14 cellular contexts compared by ENCODE assay signal in the genomic region with DNA sequence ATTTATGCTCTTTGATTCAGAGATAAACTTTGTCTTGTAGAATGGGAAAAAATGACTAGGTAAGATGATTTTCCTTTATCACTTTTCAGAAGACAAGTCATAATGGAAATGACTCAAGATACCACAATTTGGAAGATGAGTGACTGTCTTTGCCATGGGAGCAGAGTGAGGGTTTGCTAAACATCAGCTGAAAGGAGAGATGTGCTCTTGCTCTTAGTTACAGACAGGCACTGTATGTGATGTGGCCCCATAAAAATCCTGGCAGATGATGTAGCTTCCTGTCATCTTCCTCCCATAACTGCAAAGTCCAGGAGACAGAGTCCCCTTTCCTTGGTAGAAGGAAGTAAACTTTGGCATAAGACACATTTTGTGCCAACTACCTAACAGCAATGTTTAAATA. TPM values are rescaled to one million over a fixed set of nuclear protein-coding genes. Genes with fewer than 3 reads are reported as not detected.
DNase-seq lines count a peak whose midpoint lies in the region; ATAC-seq, FAIRE-seq and TF ChIP-seq lines count a peak whose summit lies in the region.
"Had no signal": no experiment of that assay in that cellular context is flagged by ENCODE, and none has a peak within 500 bp of the region (broad histone marks: within the 10 kb centered on the region; RNA-seq: fewer than 3 reads in every experiment).

No MANE protein-coding gene starts in this region.

- no peaks in the 10 kb centered on the region for H4K20me1 ChIP-seq in K562 (replicated peaks; ENCODE audit: control insufficient read depth, insufficient read depth, low read length)

- H2AFZ ChIP-seq in K562 (ENCODE audit: low read depth, low read length), result no peak overlapping the region

- no peak for ATAC-seq in T-helper 17 cell
- no peak for ATAC-seq in K562
- no peak for ATAC-seq in heart left ventricle
- no peak for ATAC-seq in GM21515 (IDR thresholded peaks at IDR 0.05; ENCODE audit: unreplicated experiment)

- no peaks in the 10 kb centered on the region for H3K27me3 Mint-ChIP-seq in T-helper 17 cell
- H3K27me3 Mint-ChIP-seq: memory B cell had no signal

- peak; percentile 37 to 40 for DNase-seq in stimulated activated CD4-positive, alpha-beta T cell treated with anti-CD3 and anti-CD28 coated beads, Interleukin-15, amount 100 ng/mL, for 48 hours (ENCODE audit: low read depth in 2 of 2)
- no peak for DNase-seq in stimulated activated CD4-positive, alpha-beta T cell treated with anti-CD3 and anti-CD28 coated beads, Interleukin-2, amount 100 ng/mL, for 48 hours
- DNase-seq in T-helper 17 cell (no peak), K562 (ENCODE audit: extremely low read depth in 1 of 4, low spot score in 3 of 4) (no peak), HAP-1 (ENCODE audit: low spot score in 2 of 2) (no peak), hippocampal formation (lab: John Stamatoyannopoulos, UW) (no peak), heart left ventricle (no peak)
- DNase-seq: HCEC 1CT, immature natural killer cell, KG1, NCI-H1417, testis had no signal

- no peak for FAIRE-seq in K562 (lab: Jason Lieb, UNC)

- no peak overlapping the region for H3K9ac ChIP-seq in K562 (ENCODE audit: insufficient read depth in 1 of 2, low read depth in 2 of 2, low read length in 2 of 2)

- TF ChIP-seq CTCF in K562 (IDR thresholded peaks at IDR 0.05 in 2 of 3, conservative IDR thresholded peaks at IDR 0.05 in 1 of 3; ENCODE audit: insufficient read depth in 2 of 3, low read depth in 1 of 3, low read length in 3 of 3) (no peak), heart left ventricle (IDR thresholded peaks at IDR 0.05) (no peak)

- TF ChIP-seq EP300 in K562 (IDR thresholded peaks at IDR 0.05; ENCODE audit: low read length), result no peak

- TF ChIP-seq RAD21 in K562 (CRISPR knock-in tag; conservative IDR thresholded peaks at IDR 0.05 in 1 of 2, IDR thresholded peaks at IDR 0.05 in 1 of 2), result no peak

- H3K4me2 ChIP-seq in K562 (ENCODE audit: insufficient read depth, low read length), result no peak overlapping the region

- POLR2A ChIA-PET in K562 (lab: Yijun Ruan, JAX), result no interaction called here

- no peaks in the 10 kb centered on the region for H3K9me1 ChIP-seq in K562 (ENCODE audit: control insufficient read depth, insufficient read depth, low read length)

- H3K4me1 Mint-ChIP-seq in T-helper 17 cell, result peaks cover 10% of the 10 kb centered on the region

- CTCF ChIA-PET in K562 (lab: Yijun Ruan, JAX; ENCODE audit: low intra/inter-chr PET ratio), result no interaction called here

- BruUV-seq in K562 (replicated peaks; lab: Mats Ljungman, UMichigan), result no TSS peak

- TF ChIP-seq POLR2A in K562 (conservative IDR thresholded peaks at IDR 0.05) (no peak), heart left ventricle (IDR thresholded peaks at IDR 0.05) (no peak)

- H3K9me3 ChIP-seq in T-helper 17 cell (ENCODE audit: control insufficient read depth, low read length, poor library complexity, severe bottlenecking) (no peaks in the 10 kb centered on the region), K562 (replicated peaks; ENCODE audit: control insufficient read depth, insufficient read depth, low read depth, low read length) (no peaks in the 10 kb centered on the region), HAP-1 (no peaks in the 10 kb centered on the region), heart left ventricle (no peaks in the 10 kb centered on the region)
- H3K9me3 ChIP-seq: testis had no signal

- H3K4me3 ChIP-seq in K562 (no peak overlapping the region), HAP-1 (no peak overlapping the region), heart left ventricle (no peak overlapping the region)
- H3K4me3 ChIP-seq: testis had no signal

- no peaks in the 10 kb centered on the region for H3K79me2 ChIP-seq in K562 (ENCODE audit: control insufficient read depth, insufficient read depth, low read length)

- H3K27ac Mint-ChIP-seq in T-helper 17 cell, result peak overlapping the region; percentile 65

- H3K27ac ChIP-seq in K562 (ENCODE audit: extremely low read depth, low read depth, low read length) (no peak overlapping the region), heart left ventricle (no peak overlapping the region)
- H3K27ac ChIP-seq: testis had no signal

- no peaks in the 10 kb centered on the region for H3K36me3 ChIP-seq in K562 (ENCODE audit: control insufficient read depth, insufficient read depth, low read length)
- no peaks in the 10 kb centered on the region for H3K36me3 ChIP-seq in HAP-1 (replicated peaks)
- no peaks in the 10 kb centered on the region for H3K36me3 ChIP-seq in heart left ventricle

- intact Hi-C loops in K562 (cut with micrococcal nuclease), result no loop called here
- intact Hi-C loops in heart left ventricle (cut with DNase I), result no loop called here

- H3K27me3 ChIP-seq in K562 (ENCODE audit: control insufficient read depth in 2 of 2, insufficient read depth in 2 of 2, low read length in 2 of 2) (peaks cover 0 to 4% of the 10 kb centered on the region in 2 experiments; a peak in 1 of 5 replicates), HAP-1 (ENCODE audit: low read depth) (peaks cover 3% of the 10 kb centered on the region; the same call in 1 of the 2 replicates), heart left ventricle (no peaks in the 10 kb centered on the region)
- H3K27me3 ChIP-seq: testis had no signal

- H3K4me1 ChIP-seq in K562 (replicated peaks in 1 of 2; ENCODE audit: control insufficient read depth in 2 of 2, insufficient read depth in 2 of 2, low read length in 2 of 2) (no peaks in the 10 kb centered on the region), HAP-1 (no peaks in the 10 kb centered on the region), heart left ventricle (peaks cover 0 to 6% (median 0%) of the 10 kb centered on the region in 12 donors)
- H3K4me1 ChIP-seq: testis had no signal

- peaks cover 6% of the 10 kb centered on the region for H3K36me3 Mint-ChIP-seq in T-helper 17 cell (ENCODE audit: low read depth)
- H3K36me3 Mint-ChIP-seq: immature natural killer cell had no signal

- in situ Hi-C loops in K562 (cut with MboI) (no loop called here), HAP-1 (cut with MboI; ENCODE audit: low sequenced_read_pairs) (no loop called here)

- H3K4me3 Mint-ChIP-seq in T-helper 17 cell, result no peak overlapping the region
- H3K4me3 Mint-ChIP-seq: immature natural killer cell, memory B cell had no signal

TF ChIP-seq in K562, 482 proteins besides CTCF, POLR2A, EP300 and RAD21:
- TF ChIP-seq FOSL1 (tag; conservative IDR thresholded peaks at IDR 0.05) (peak; percentile 32; the same call in 1 of the 2 replicates), TAF1 (IDR thresholded peaks at IDR 0.05; ENCODE audit: control insufficient read depth, extremely low read depth, insufficient read depth, low read length, severe bottlenecking) (no peak), ERF (CRISPR knock-in tag; IDR thresholded peaks at IDR 0.05) (no peak), BCOR (IDR thresholded peaks at IDR 0.05) (no peak), TEAD4 (IDR thresholded peaks at IDR 0.05; ENCODE audit: low read length) (no peak), TEAD4 (CRISPR knock-in tag; IDR thresholded peaks at IDR 0.05; ENCODE audit: borderline replicate concordance) (no peak)

RNA-seq across cellular contexts. Expression of gene BACH2, which starts 47.6 kb away (rescaled TPM):
- 10 to 100 TPM; 53.7 to 69.9 TPM for total RNA-seq in T-helper 17 cell
- 16.1 and 29.2 TPM in 2 replicates for total RNA-seq in K562 (2011; cell fraction: chromatin; rRNA removed; ENCODE audit: low replicate concordance)
- total RNA-seq in K562 (2011; cell fraction: nucleolus; rRNA removed), result 6.1 and 8.3 TPM in 2 replicates
- 10.3 and 15.1 TPM in 2 replicates for total RNA-seq in K562 (2011; cell fraction: nucleoplasm; rRNA removed)
- total RNA-seq in K562 (2014; rRNA removed), result 0.33 and 2.0 TPM in 2 replicates
- total RNA-seq in K562 (2014; rRNA removed; fragmentation: Illumina TruSeq; extraction: Trizol), result 0.55 and 0.96 TPM in 2 replicates
- 0.11 and 0.40 TPM in 2 replicates for total RNA-seq in K562 (2015; rRNA removed; fragmentation: Illumina TruSeq; extraction: Trizol)
- total RNA-seq in K562 (2021), result 1.7 and 2.0 TPM in 2 replicates
- 3.1 and 3.3 TPM in 2 replicates for polyA plus RNA-seq in K562 (2011; rRNA removed)
- polyA plus RNA-seq in K562 (2011; cell fraction: cytosol; rRNA removed), result 1.5 and 2.1 TPM in 2 replicates
- polyA plus RNA-seq in K562 (2011; cell fraction: nucleus; rRNA removed), result 5.2 and 7.8 TPM in 2 replicates
- 1.0 and 1.2 TPM in 2 replicates for polyA plus RNA-seq in K562 (2012)
- polyA plus RNA-seq in K562 (2014; fragmentation: Illumina TruSeq; extraction: Trizol), result 0.59 and 0.91 TPM in 2 replicates
- under 1 TPM; 0.06 to 0.11 TPM for polyA plus RNA-seq in K562 (2014; fragmentation: Nextera tagmentation; extraction: Ambion mirVana)
- polyA plus RNA-seq in K562 (2014; rRNA removed), result 0.61 and 0.65 TPM in 2 replicates
- 9.8 and 11.4 TPM in 2 replicates for polyA minus RNA-seq in K562 (2011; rRNA and poly(A)+ RNA removed)
- polyA minus RNA-seq in K562 (2011; cell fraction: cytosol; rRNA and poly(A)+ RNA removed), result 2.3 and 3.9 TPM in 2 replicates
- polyA minus RNA-seq in K562 (2011; cell fraction: nucleus; rRNA and poly(A)+ RNA removed), result 14.8 and 19.3 TPM in 2 replicates
- 1 to 10 TPM in 8 of 9 donors, under 1 TPM in 1; 0.76 to 8.4 (median 4.0) TPM for total RNA-seq in heart left ventricle
- under 1 TPM; 0.23 to 0.24 TPM for polyA plus RNA-seq in heart left ventricle

Comparison
In these comparisons a context has a peak if more than half of its experiments do, and no peak if none do; other contexts are left out.
1. DNase-seq: peak in stimulated activated CD4-positive, alpha-beta T cell treated with anti-CD3 and anti-CD28 coated beads, Interleukin-15, amount 100 ng/mL, for 48 hours (2 of 2); none in stimulated activated CD4-positive, alpha-beta T cell treated with anti-CD3 and anti-CD28 coated beads, Interleukin-2, amount 100 ng/mL, for 48 hours (0 of 2), T-helper 17 cell (0 of 3), K562 (0 of 4), HAP-1 (0 of 2), hippocampal formation (0 of 2) and heart left ventricle (0 of 5).